In the genomic region with DNA sequence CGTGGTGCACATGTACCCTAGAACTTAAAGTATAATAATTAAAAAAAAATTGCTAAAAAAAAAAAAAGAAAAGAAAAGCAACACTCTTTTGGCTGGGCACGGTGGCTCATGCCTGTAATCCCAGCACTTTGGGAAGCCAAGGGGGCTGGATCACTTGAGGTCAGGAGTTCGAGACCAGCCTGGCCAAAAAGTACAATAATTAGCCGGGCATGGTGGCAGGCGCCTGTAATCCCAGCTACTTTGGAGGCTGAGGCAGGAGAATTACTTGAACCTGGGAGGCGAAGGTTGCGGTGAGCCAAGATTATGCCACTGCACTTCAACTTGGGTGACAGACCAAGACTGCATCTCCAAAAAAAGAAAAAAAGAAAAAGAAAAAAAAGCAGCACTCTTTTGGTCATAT, we compare ENCODE assay signal across 5 cellular contexts.
A peak's percentile ranks its signal among the peaks of the same experiment; 100 is the strongest.
DNase-seq lines count a peak whose midpoint lies in the region; ATAC-seq and TF ChIP-seq lines count a peak whose summit lies in the region.
"Not testable (repeated sequence)": the region's sequence is repeated elsewhere in the genome, so short reads cannot be mapped to it uniquely, and the experiment has no call there.

No MANE protein-coding gene starts in this region.

- H3K9me3 ChIP-seq in HUES6 (ENCODE audit: control insufficient read depth, insufficient read depth, low read depth, low read length): peaks cover 19% of the 10 kb centered on the region; the same call in 1 of the 2 replicates
- H3K9me3 ChIP-seq in iPS-15b (ENCODE audit: control insufficient read depth, insufficient read depth, low read length): not testable (repeated sequence)

- not testable (repeated sequence) for H3K4me1 ChIP-seq in GM23338 (ENCODE audit: insufficient read depth); mesendoderm (ENCODE audit: control insufficient read depth, low read depth, low read length)
- H3K4me1 ChIP-seq in HUES6 (ENCODE audit: control insufficient read depth, insufficient read depth, low read length): peaks cover 17% of the 10 kb centered on the region
- H3K4me1 ChIP-seq in iPS-15b (ENCODE audit: control insufficient read depth, insufficient read depth, low read length): peaks cover 11% of the 10 kb centered on the region

- H3K4ac ChIP-seq in mesendoderm (ENCODE audit: low read depth, low read length): not testable (repeated sequence)

- not testable (repeated sequence) for H2BK5ac ChIP-seq in mesendoderm (ENCODE audit: low read length)

- WGBS in mesendoderm (ENCODE audit: extremely low coverage, insufficient coverage, low lambda C conversion rate): no CpG with 5 or more reads among the region's 7 CpGs

- H3K4me3 Mint-ChIP-seq in GM23338, WTC11: not testable (repeated sequence)

- H2BK15ac ChIP-seq in mesendoderm (replicated peaks; ENCODE audit: low read depth): not testable (repeated sequence)

- not testable (repeated sequence) for H3K9me2 ChIP-seq in GM23338 (ENCODE audit: insufficient read depth)

- not testable (repeated sequence) for H2AK5ac ChIP-seq in mesendoderm (ENCODE audit: low read length)

- not testable (repeated sequence) for H3K4me3 ChIP-seq in GM23338; HUES6 (ENCODE audit: low read depth, low read length); iPS-15b (ENCODE audit: low read depth, low read length); mesendoderm (ENCODE audit: low read length)

- not testable (repeated sequence) for H2AFZ ChIP-seq in GM23338

- CTCF ChIA-PET in WTC11 (lab: Charles Lee): not testable (repeated sequence)

- not testable (repeated sequence) for H3K18ac ChIP-seq in mesendoderm (ENCODE audit: low read length)

- H3K9me3 Mint-ChIP-seq in GM23338: peaks cover 13% of the 10 kb centered on the region
- peaks cover 21% of the 10 kb centered on the region for H3K9me3 Mint-ChIP-seq in WTC11

- not testable (repeated sequence) for H3K79me2 ChIP-seq in GM23338 (replicated peaks; ENCODE audit: insufficient read depth); mesendoderm (ENCODE audit: control insufficient read depth, insufficient read depth, low read length)

- H3K36me3 Mint-ChIP-seq in GM23338 (ENCODE audit: low read depth): peaks cover 48% of the 10 kb centered on the region
- peaks cover 54% of the 10 kb centered on the region for H3K36me3 Mint-ChIP-seq in WTC11

- not testable (repeated sequence) for H3F3A ChIP-seq in GM23338 (replicated peaks; ENCODE audit: low read depth)

- H3K36me3 ChIP-seq in GM23338 (ENCODE audit: insufficient read depth); iPS-15b (ENCODE audit: control insufficient read depth, insufficient read depth, low read length); mesendoderm (ENCODE audit: control insufficient read depth, insufficient read depth, low read length): not testable (repeated sequence)
- peaks cover 16% of the 10 kb centered on the region for H3K36me3 ChIP-seq in HUES6 (ENCODE audit: control insufficient read depth, insufficient read depth, low read length)

- not testable (repeated sequence) for ATAC-seq in GM23338, WTC11

- not testable (repeated sequence) for H4K20me1 ChIP-seq in GM23338 (replicated peaks; ENCODE audit: insufficient read depth)

- not testable (repeated sequence) for TF ChIP-seq CTCF in GM23338 (conservative IDR thresholded peaks at IDR 0.05; ENCODE audit: low read depth in 2 of 2); WTC11 (IDR thresholded peaks at IDR 0.05)

- not testable (repeated sequence) for H3K4me2 ChIP-seq in GM23338; mesendoderm (ENCODE audit: low read length)

- H3K27me3 ChIP-seq in GM23338 (ENCODE audit: insufficient read depth); HUES6 (ENCODE audit: control insufficient read depth, insufficient read depth, low read length); iPS-15b (ENCODE audit: control insufficient read depth, insufficient read depth, low read length); mesendoderm (ENCODE audit: insufficient read depth, low read length, poor library complexity): not testable (repeated sequence)

- not testable (repeated sequence) for H3K56ac ChIP-seq in mesendoderm (ENCODE audit: low read length)

- POLR2A ChIA-PET in WTC11 (lab: Charles Lee): not testable (repeated sequence)

- H4K8ac ChIP-seq in mesendoderm (ENCODE audit: low read depth, low read length): peak overlapping the region; percentile 28

- H3K27ac ChIP-seq in GM23338 (ENCODE audit: low read depth): peak overlapping the region; percentile 94
- H3K27ac ChIP-seq in HUES6 (ENCODE audit: low read depth, low read length): peak overlapping the region; percentile 56; the same call in 1 of the 2 replicates
- H3K27ac ChIP-seq in mesendoderm (ENCODE audit: low read depth, low read length): not testable (repeated sequence)

- H3K27me3 Mint-ChIP-seq in GM23338 (ENCODE audit: insufficient read depth, low read depth, poor library complexity); WTC11 (ENCODE audit: low read depth): not testable (repeated sequence)

- H3K4me1 Mint-ChIP-seq in GM23338 (peaks cover 19% of the 10 kb centered on the region), WTC11 (peaks cover 49% of the 10 kb centered on the region)

- H4K5ac ChIP-seq in mesendoderm (ENCODE audit: low read length): not testable (repeated sequence)

- 0 out of 2 replicates have a peak overlapping the region, but pooled peaks have one; percentile 23 for H3K27ac Mint-ChIP-seq in GM23338
- not testable (repeated sequence) for H3K27ac Mint-ChIP-seq in WTC11

- not testable (repeated sequence) for H3K23ac ChIP-seq in mesendoderm (ENCODE audit: low read length)

- DNase-seq in GM23338 (ENCODE audit: low spot score); WTC11 (ENCODE audit: low spot score); mesendoderm: not testable (repeated sequence)

- H3K79me1 ChIP-seq in mesendoderm (ENCODE audit: low read length): not testable (repeated sequence)

- not testable (repeated sequence) for H2BK120ac ChIP-seq in mesendoderm (ENCODE audit: low read depth, low read length)

- peak overlapping the region; percentile 57 for H3K9ac ChIP-seq in HUES6 (ENCODE audit: low read length)
- H3K9ac ChIP-seq in iPS-15b (ENCODE audit: low read depth, low read length): peak overlapping the region; percentile 3
- not testable (repeated sequence) for H3K9ac ChIP-seq in mesendoderm (ENCODE audit: low read length)

TF ChIP-seq in WTC11, 78 proteins besides CTCF, POLR2A, EP300 and RAD21 (continues in another document):
- TF ChIP-seq, protein P1, sequence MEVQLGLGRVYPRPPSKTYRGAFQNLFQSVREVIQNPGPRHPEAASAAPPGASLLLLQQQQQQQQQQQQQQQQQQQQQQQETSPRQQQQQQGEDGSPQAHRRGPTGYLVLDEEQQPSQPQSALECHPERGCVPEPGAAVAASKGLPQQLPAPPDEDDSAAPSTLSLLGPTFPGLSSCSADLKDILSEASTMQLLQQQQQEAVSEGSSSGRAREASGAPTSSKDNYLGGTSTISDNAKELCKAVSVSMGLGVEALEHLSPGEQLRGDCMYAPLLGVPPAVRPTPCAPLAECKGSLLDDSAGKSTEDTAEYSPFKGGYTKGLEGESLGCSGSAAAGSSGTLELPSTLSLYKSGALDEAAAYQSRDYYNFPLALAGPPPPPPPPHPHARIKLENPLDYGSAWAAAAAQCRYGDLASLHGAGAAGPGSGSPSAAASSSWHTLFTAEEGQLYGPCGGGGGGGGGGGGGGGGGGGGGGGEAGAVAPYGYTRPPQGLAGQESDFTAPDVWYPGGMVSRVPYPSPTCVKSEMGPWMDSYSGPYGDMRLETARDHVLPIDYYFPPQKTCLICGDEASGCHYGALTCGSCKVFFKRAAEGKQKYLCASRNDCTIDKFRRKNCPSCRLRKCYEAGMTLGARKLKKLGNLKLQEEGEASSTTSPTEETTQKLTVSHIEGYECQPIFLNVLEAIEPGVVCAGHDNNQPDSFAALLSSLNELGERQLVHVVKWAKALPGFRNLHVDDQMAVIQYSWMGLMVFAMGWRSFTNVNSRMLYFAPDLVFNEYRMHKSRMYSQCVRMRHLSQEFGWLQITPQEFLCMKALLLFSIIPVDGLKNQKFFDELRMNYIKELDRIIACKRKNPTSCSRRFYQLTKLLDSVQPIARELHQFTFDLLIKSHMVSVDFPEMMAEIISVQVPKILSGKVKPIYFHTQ (CRISPR knock-in tag; IDR thresholded peaks at IDR 0.05): peak; percentile 93; the same call in 1 of the 2 replicates
- TF ChIP-seq NFATC4 (CRISPR knock-in tag; IDR thresholded peaks at IDR 0.05): peak; percentile 33; the same call in 1 of the 2 replicates
- TF ChIP-seq ZNF532 (CRISPR knock-in tag; IDR thresholded peaks at IDR 0.05; ENCODE audit: borderline replicate concordance): 0 out of 2 replicates have a peak, but pooled peaks have one; percentile 65
